In genomic region chr6:122322824-122323223, GRCh38 we compare ENCODE assay signal across 8 cellular contexts.
DNase-seq lines count a peak whose midpoint lies in the region; ATAC-seq and TF ChIP-seq lines count a peak whose summit lies in the region.

No MANE protein-coding gene starts in this region.

- no peaks in the 10 kb centered on the region for H3K36me3 Mint-ChIP-seq in T-helper 1 cell treated with Interleukin-12 subunit alpha and Interleukin-12 subunit beta and Interleukin-4 antibody, amounts not matched to agents 30 μg/mL and 1 μg/mL, for 36 hours (ENCODE audit: low read depth)

- H3K27me3 Mint-ChIP-seq in T-helper 1 cell treated with Interleukin-12 subunit alpha and Interleukin-12 subunit beta and Interleukin-4 antibody, amounts not matched to agents 30 μg/mL and 1 μg/mL, for 36 hours (ENCODE audit: low read depth): peaks cover 5% of the 10 kb centered on the region

- peaks cover 7% of the 10 kb centered on the region for H3K4me1 Mint-ChIP-seq in T-helper 1 cell treated with Interleukin-12 subunit alpha and Interleukin-12 subunit beta and Interleukin-4 antibody, amounts not matched to agents 30 μg/mL and 1 μg/mL, for 36 hours (ENCODE audit: low read depth)

- TF ChIP-seq CTCF in BE2C (IDR thresholded peaks at IDR 0.05; ENCODE audit: low read depth, low read length) (no peak), thoracic aorta (IDR thresholded peaks at IDR 0.05) (no peak)

- peak overlapping the region; percentile 37 for H3K4me3 ChIP-seq in BE2C (ENCODE audit: low read depth, low read length)
- H3K4me3 ChIP-seq in thoracic aorta: peak overlapping the region; percentile 69

- H3K27me3 ChIP-seq in BE2C (no peaks in the 10 kb centered on the region), thoracic aorta (replicated peaks; ENCODE audit: insufficient read depth) (no peaks in the 10 kb centered on the region)

- H3K4me3 Mint-ChIP-seq in T-helper 1 cell treated with Interleukin-12 subunit alpha and Interleukin-12 subunit beta and Interleukin-4 antibody, amounts not matched to agents 30 μg/mL and 1 μg/mL, for 36 hours: peak overlapping the region; percentile 78

- no peaks in the 10 kb centered on the region for H3K36me3 ChIP-seq in BE2C
- no peaks in the 10 kb centered on the region for H3K36me3 ChIP-seq in thoracic aorta

- H3K27ac ChIP-seq in thoracic aorta: no peak overlapping the region

- peak; percentile 8 for DNase-seq in BE2C
- peak; percentile 22 for DNase-seq in glomerular visceral epithelial cell (ENCODE audit: extremely low spot score)
- no peak for DNase-seq in thoracic aorta (ENCODE audit: low spot score)
- no peak for DNase-seq in effector CD8-positive, alpha-beta T cell (lab: John Stamatoyannopoulos, UW)
- no peak for DNase-seq in AG08396 (ENCODE audit: low spot score)
- DNase-seq in SIG-M5 (lab: John Stamatoyannopoulos, UW): no peak

- no peaks in the 10 kb centered on the region for H3K9me3 ChIP-seq in BE2C
- H3K9me3 ChIP-seq in thoracic aorta: no peaks in the 10 kb centered on the region

- no peaks in the 10 kb centered on the region for H3K4me1 ChIP-seq in BE2C
- peaks cover 10 to 22% of the 10 kb centered on the region in 2 donors for H3K4me1 ChIP-seq in thoracic aorta (ENCODE audit: control insufficient read depth in 1 of 2, low read depth in 2 of 2)

- no peaks in the 10 kb centered on the region for H3K9me3 Mint-ChIP-seq in T-helper 1 cell treated with Interleukin-12 subunit alpha and Interleukin-12 subunit beta and Interleukin-4 antibody, amounts not matched to agents 30 μg/mL and 1 μg/mL, for 36 hours

- H3K27ac Mint-ChIP-seq in T-helper 1 cell treated with Interleukin-12 subunit alpha and Interleukin-12 subunit beta and Interleukin-4 antibody, amounts not matched to agents 30 μg/mL and 1 μg/mL, for 36 hours: no peak overlapping the region

- ATAC-seq in HG02678 (IDR thresholded peaks at IDR 0.05; ENCODE audit: unreplicated experiment): peak; percentile 53
- no peak for ATAC-seq in thoracic aorta (ENCODE audit: insufficient number of reproducible peaks, low FRiP score, low read depth)

Comparison
In these comparisons a context has a peak if more than half of its experiments do, and no peak if none do; other contexts are left out.
1. DNase-seq: peak in BE2C (single experiment) and glomerular visceral epithelial cell (single experiment); none in thoracic aorta (single experiment), effector CD8-positive, alpha-beta T cell (single experiment), AG08396 (single experiment) and SIG-M5 (single experiment).